Comparison of ENCODE assay signal across 8 cellular contexts in the genomic region with DNA sequence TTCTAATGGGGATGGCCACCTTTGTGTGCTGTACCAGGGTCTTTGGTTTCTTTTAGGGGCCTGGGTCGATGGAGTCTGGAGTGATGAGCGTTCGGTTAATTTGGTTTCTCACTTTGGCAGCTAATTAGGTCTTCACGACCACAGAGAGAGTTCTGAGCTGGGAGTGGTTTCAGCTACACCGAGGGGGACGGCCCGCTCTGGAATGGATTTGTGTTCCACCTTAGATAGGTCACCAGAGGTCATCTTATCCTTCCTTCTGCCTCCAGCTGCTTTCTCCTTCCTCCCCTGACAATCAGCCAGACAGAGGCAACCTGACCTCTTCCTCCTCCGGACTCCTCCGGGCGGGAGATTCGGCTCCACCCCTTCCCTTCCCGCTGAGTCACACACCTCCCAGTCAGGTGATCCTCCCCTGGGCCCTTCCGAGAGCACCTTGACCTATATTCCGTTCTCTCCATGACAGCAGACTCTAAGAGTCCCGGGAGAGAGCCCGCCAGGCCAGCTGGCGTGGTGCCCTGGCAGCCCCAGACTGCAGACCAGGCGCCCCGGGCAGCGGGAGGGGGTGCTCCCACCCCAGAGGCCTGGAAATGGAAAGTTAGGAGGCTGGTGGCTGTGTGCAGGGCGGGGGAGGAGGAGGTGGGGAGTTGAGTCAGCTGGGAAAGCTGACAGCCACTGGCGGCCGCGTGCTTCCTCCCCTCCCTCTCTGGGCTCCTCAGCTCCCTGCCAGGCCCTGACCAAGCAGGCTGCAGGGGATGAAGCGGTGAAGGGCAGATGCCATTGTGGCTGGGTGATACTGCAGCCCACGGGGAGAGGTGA. TPM values are rescaled to one million over a fixed set of nuclear protein-coding genes. Genes with fewer than 3 reads are reported as not detected.
DNase-seq lines count a peak whose midpoint lies in the region; ATAC-seq and TF ChIP-seq lines count a peak whose summit lies in the region.

No MANE protein-coding gene starts in this region.

- H3K9me1 ChIP-seq in IMR-90 (ENCODE audit: insufficient read depth, low read length): no peaks in the 10 kb centered on the region; the same call in 1 of the 2 replicates

- POLR2A ChIA-PET in IMR-90 (lab: Charles Lee; ENCODE audit: unreplicated experiment) (no interaction called here), PC-3 (lab: Charles Lee; ENCODE audit: unreplicated experiment) (interaction anchor here (0.6 kb wide), 1 partner anchor 30 kb away, joined by 4 read pairs; no protein-coding TSS in a partner anchor)
- POLR2A ChIA-PET in naive thymus-derived CD4-positive, alpha-beta T cell (lab: Charles Lee): no interaction called here

- H3K4ac ChIP-seq in IMR-90 (ENCODE audit: low read depth, low read length): peak overlapping the region; percentile 92

- CTCF ChIA-PET in IMR-90 (lab: Yijun Ruan, JAX) (interaction anchor here (2.0 to 2.6 kb wide), 2 partner anchors 30 to 44 kb away, joined by 8 to 13 read pairs; a partner anchor contains a TSS), PC-3 (lab: Charles Lee) (interaction anchor here (1.5 kb wide), 1 partner anchor 44 kb away, joined by 7 read pairs; a partner anchor contains a TSS)
- CTCF ChIA-PET in naive thymus-derived CD4-positive, alpha-beta T cell (lab: Charles Lee): interaction anchor here (0.6 kb wide), 1 partner anchor 712 kb away, joined by 4 read pairs; no protein-coding TSS in a partner anchor

- peak overlapping the region; percentile 82 for H3K56ac ChIP-seq in IMR-90 (ENCODE audit: extremely low read depth, insufficient read depth, low read length)

- WGBS in IMR-90 (ENCODE audit: extremely low coverage in 2 of 2, insufficient read length in 1 of 2), 2 experiments: 40% methylated on average over 2 of the region's 26 CpGs; no CpG with 5 or more reads in 1 of the 2 experiments

- H3K4me3 Mint-ChIP-seq in activated T-helper 17 cell treated with anti-CD3 and anti-CD28 coated beads, Interleukin-2, amount 50 U/mL, for 72 hours: peak overlapping the region; percentile 79
- H3K4me3 Mint-ChIP-seq in naive thymus-derived CD4-positive, alpha-beta T cell: peak overlapping the region; percentile 79 to 96 (median 87)
- peak overlapping the region; percentile 77 for H3K4me3 Mint-ChIP-seq in stimulated activated naive CD8-positive, alpha-beta T cell treated with anti-CD3 and anti-CD28 coated beads, Interleukin-15, Interleukin-2, amounts not matched to agents 100 ng/mL and 50 ng/mL, for 24 hours

- H2AK5ac ChIP-seq in IMR-90 (ENCODE audit: low read depth, low read length): peak overlapping the region; percentile 94

- peak overlapping the region; percentile 87; the same call in 2 of the 3 replicates for H2BK15ac ChIP-seq in IMR-90 (ENCODE audit: low read depth, low read length)

- TF ChIP-seq RAD21 in IMR-90 (IDR thresholded peaks at IDR 0.05; ENCODE audit: low read length): peak; percentile 20; the same call in 1 of the 2 replicates

- peak overlapping the region; percentile 86 for H2AK9ac ChIP-seq in IMR-90 (replicated peaks; ENCODE audit: low read depth, low read length, poor library complexity)

- H3K79me1 ChIP-seq in IMR-90 (ENCODE audit: low read depth in 1 of 2, low read length in 2 of 2): peaks cover 5 to 45% of the 10 kb centered on the region in 2 experiments; a peak in 2 of 4 replicates

- peak overlapping the region; percentile 91 for H3K27ac ChIP-seq in IMR-90 (ENCODE audit: insufficient read depth, low read length)
- peak overlapping the region; percentile 98 for H3K27ac ChIP-seq in PC-3 (ENCODE audit: low read length)
- H3K27ac ChIP-seq in naive thymus-derived CD4-positive, alpha-beta T cell (ENCODE audit: low read depth, low read length): peak overlapping the region; percentile 29

- H3K23ac ChIP-seq in IMR-90 (ENCODE audit: low read depth, low read length): peak overlapping the region; percentile 66

- peak overlapping the region; percentile 76 for H2BK120ac ChIP-seq in IMR-90 (ENCODE audit: low read depth, low read length)

- BruUV-seq in IMR-90 (replicated peaks; lab: Mats Ljungman, UMichigan) (no TSS peak), PC-3 (replicated peaks; lab: Mats Ljungman, UMichigan) (TSS peak; percentile 99)

- H3K18ac ChIP-seq in IMR-90 (ENCODE audit: low read depth, low read length): peak overlapping the region; percentile 53

- TF ChIP-seq CTCF in IMR-90 (conservative IDR thresholded peaks at IDR 0.05; ENCODE audit: low read depth, low read length) (no peak), PC-3 (conservative IDR thresholded peaks at IDR 0.05; ENCODE audit: low read depth, low read length) (no peak)

- in situ Hi-C loops in IMR-90 (cut with MboI; ENCODE audit: low sequenced_read_pairs): no loop called here

- DNase-seq in DMS 273 (lab: John Stamatoyannopoulos, UW; ENCODE audit: unreplicated experiment) (peak; percentile 95), IMR-90 (peak; percentile 89), PC-3 (peak; percentile 92), fibroblast of peridontal ligament (ENCODE audit: extremely low read depth) (peak; percentile 81)
- DNase-seq in naive thymus-derived CD4-positive, alpha-beta T cell: peak; percentile 4 to 65 (median 13)

- H3K27me3 ChIP-seq in IMR-90 (ENCODE audit: control insufficient read depth, insufficient read depth, low read length): no peaks in the 10 kb centered on the region
- no peaks in the 10 kb centered on the region for H3K27me3 ChIP-seq in PC-3 (ENCODE audit: low read length)
- no peaks in the 10 kb centered on the region for H3K27me3 ChIP-seq in naive thymus-derived CD4-positive, alpha-beta T cell (ENCODE audit: control insufficient read depth in 2 of 2, insufficient read depth in 2 of 2, low read length in 2 of 2)

- ATAC-seq in GM21529 (IDR thresholded peaks at IDR 0.05; ENCODE audit: unreplicated experiment) (peak; percentile 55), IMR-90 (ENCODE audit: low read depth) (peak; percentile 83), PC-3 (peak; percentile 84)
- ATAC-seq in activated T-helper 17 cell treated with anti-CD3 and anti-CD28 coated beads, Interleukin-2, amount 50 U/mL, for 72 hours (replicated peaks): peak; percentile 84
- ATAC-seq in naive thymus-derived CD4-positive, alpha-beta T cell: peak; percentile 68

- H3K36me3 Mint-ChIP-seq in activated T-helper 17 cell treated with anti-CD3 and anti-CD28 coated beads, Interleukin-2, amount 50 U/mL, for 72 hours (ENCODE audit: low read depth): no peaks in the 10 kb centered on the region
- H3K36me3 Mint-ChIP-seq in naive thymus-derived CD4-positive, alpha-beta T cell: peaks cover 0 to 1% (median 0%) of the 10 kb centered on the region in 5 donors
- H3K36me3 Mint-ChIP-seq in stimulated activated naive CD8-positive, alpha-beta T cell treated with anti-CD3 and anti-CD28 coated beads, Interleukin-15, Interleukin-2, amounts not matched to agents 100 ng/mL and 50 ng/mL, for 24 hours (ENCODE audit: low read depth): no peaks in the 10 kb centered on the region

- peak overlapping the region; percentile 44 for H4K5ac ChIP-seq in IMR-90 (ENCODE audit: low read depth, low read length)

- dilution Hi-C loops in IMR-90 (cut with HindIII; ENCODE audit: low sequenced_read_pairs, unreplicated experiment): no loop called here

- H3K27me3 Mint-ChIP-seq in activated T-helper 17 cell treated with anti-CD3 and anti-CD28 coated beads, Interleukin-2, amount 50 U/mL, for 72 hours: no peaks in the 10 kb centered on the region
- no peaks in the 10 kb centered on the region for H3K27me3 Mint-ChIP-seq in naive thymus-derived CD4-positive, alpha-beta T cell
- no peaks in the 10 kb centered on the region for H3K27me3 Mint-ChIP-seq in stimulated activated naive CD8-positive, alpha-beta T cell treated with anti-CD3 and anti-CD28 coated beads, Interleukin-15, Interleukin-2, amounts not matched to agents 100 ng/mL and 50 ng/mL, for 24 hours

- intact Hi-C loops in IMR-90 (cut with micrococcal nuclease): loop anchor here (1.0 kb wide), 1 partner anchor 44 kb away; no protein-coding TSS in a partner anchor
- intact Hi-C loops in PC-3 (cut with micrococcal nuclease): loop anchor here (1.0 kb wide), 2 partner anchors 31 to 44 kb away; no protein-coding TSS in a partner anchor
- intact Hi-C loops in naive thymus-derived CD4-positive, alpha-beta T cell (cut with micrococcal nuclease): loop anchor here (1.0 to 2.0 kb wide), 4 partner anchors 31 to 404 kb away; a partner anchor contains a TSS

- peak overlapping the region; percentile 79 for H2BK5ac ChIP-seq in IMR-90 (ENCODE audit: low read depth, low read length, poor library complexity, severe bottlenecking)

- H3K4me1 ChIP-seq in IMR-90 (ENCODE audit: control insufficient read depth, insufficient read depth, low read length) (peaks cover 12% of the 10 kb centered on the region), PC-3 (ENCODE audit: insufficient read depth, low read length) (peaks cover 17% of the 10 kb centered on the region)
- H3K4me1 ChIP-seq in naive thymus-derived CD4-positive, alpha-beta T cell (ENCODE audit: control insufficient read depth in 2 of 2, insufficient read depth in 2 of 2, low read length in 2 of 2): peaks cover 11 to 24% of the 10 kb centered on the region in 2 donors

- no peaks in the 10 kb centered on the region for H3K9me3 Mint-ChIP-seq in activated T-helper 17 cell treated with anti-CD3 and anti-CD28 coated beads, Interleukin-2, amount 50 U/mL, for 72 hours
- H3K9me3 Mint-ChIP-seq in naive thymus-derived CD4-positive, alpha-beta T cell: no peaks in the 10 kb centered on the region
- no peaks in the 10 kb centered on the region for H3K9me3 Mint-ChIP-seq in stimulated activated naive CD8-positive, alpha-beta T cell treated with anti-CD3 and anti-CD28 coated beads, Interleukin-15, Interleukin-2, amounts not matched to agents 100 ng/mL and 50 ng/mL, for 24 hours

- peak; percentile 13; the same call in 1 of the 2 replicates for TF ChIP-seq POLR2A in IMR-90 (IDR thresholded peaks at IDR 0.05; ENCODE audit: low read depth, low read length)

- H3F3A ChIP-seq in PC-3 (ENCODE audit: low read length, unreplicated experiment): peaks cover 7% of the 10 kb centered on the region

- peak overlapping the region; percentile 78 for H4K91ac ChIP-seq in IMR-90 (ENCODE audit: insufficient read depth, low read depth, low read length)

- H3K9ac ChIP-seq in IMR-90 (ENCODE audit: low read depth, low read length) (peak overlapping the region; percentile 64), PC-3 (ENCODE audit: low read length) (peak overlapping the region; percentile 71)

- H3K9me2 ChIP-seq in PC-3 (replicated peaks; ENCODE audit: low read length): no peaks in the 10 kb centered on the region

- peaks cover 9% of the 10 kb centered on the region for H4K20me1 ChIP-seq in IMR-90 (ENCODE audit: insufficient read depth, low read length)
- no peaks in the 10 kb centered on the region for H4K20me1 ChIP-seq in PC-3 (ENCODE audit: low read length)

- H3K9me3 ChIP-seq in IMR-90 (ENCODE audit: control insufficient read depth, insufficient read depth, low read length) (no peaks in the 10 kb centered on the region), PC-3 (ENCODE audit: low read length) (peaks cover 8% of the 10 kb centered on the region)
- H3K9me3 ChIP-seq in naive thymus-derived CD4-positive, alpha-beta T cell (ENCODE audit: control insufficient read depth in 2 of 3, low read length in 3 of 3): no peaks in the 10 kb centered on the region

- 0 out of 2 replicates have a peak, but pooled peaks cover 8% of the 10 kb centered on the region for H3K79me2 ChIP-seq in PC-3 (ENCODE audit: low read length)

- H3K4me2 ChIP-seq in IMR-90 (ENCODE audit: low read depth, low read length) (peak overlapping the region; percentile 67), PC-3 (ENCODE audit: low read length) (peak overlapping the region; percentile 64)

- H2BK20ac ChIP-seq in IMR-90 (ENCODE audit: low read depth, low read length): peak overlapping the region; percentile 75

- peak overlapping the region; percentile 79 to 93 for H4K8ac ChIP-seq in IMR-90 (ENCODE audit: low read depth in 2 of 2, low read length in 2 of 2)

- H3K27ac Mint-ChIP-seq in activated T-helper 17 cell treated with anti-CD3 and anti-CD28 coated beads, Interleukin-2, amount 50 U/mL, for 72 hours: peak overlapping the region; percentile 68
- H3K27ac Mint-ChIP-seq in naive thymus-derived CD4-positive, alpha-beta T cell: peak overlapping the region; percentile 12 to 91 (median 70)
- peak overlapping the region; percentile 87 for H3K27ac Mint-ChIP-seq in stimulated activated naive CD8-positive, alpha-beta T cell treated with anti-CD3 and anti-CD28 coated beads, Interleukin-15, Interleukin-2, amounts not matched to agents 100 ng/mL and 50 ng/mL, for 24 hours

- no peaks in the 10 kb centered on the region for H3K36me3 ChIP-seq in IMR-90 (ENCODE audit: control insufficient read depth, insufficient read depth, low read length)
- H3K36me3 ChIP-seq in PC-3 (ENCODE audit: low read depth, low read length): peaks cover 17% of the 10 kb centered on the region
- no peaks in the 10 kb centered on the region for H3K36me3 ChIP-seq in naive thymus-derived CD4-positive, alpha-beta T cell (ENCODE audit: control insufficient read depth in 2 of 3, insufficient read depth in 3 of 3, low read length in 3 of 3)

- H2AFZ ChIP-seq in IMR-90 (replicated peaks; ENCODE audit: low read length, poor library complexity) (peak overlapping the region; percentile 88), PC-3 (ENCODE audit: low read length) (peak overlapping the region; percentile 70)

- peak overlapping the region; percentile 84 for H3K14ac ChIP-seq in IMR-90 (replicated peaks; ENCODE audit: low read depth, low read length)

- H3K4me1 Mint-ChIP-seq in activated T-helper 17 cell treated with anti-CD3 and anti-CD28 coated beads, Interleukin-2, amount 50 U/mL, for 72 hours: peaks cover 5% of the 10 kb centered on the region
- H3K4me1 Mint-ChIP-seq in naive thymus-derived CD4-positive, alpha-beta T cell: peaks cover 10 to 27% (median 17%) of the 10 kb centered on the region in 7 donors
- peaks cover 33% of the 10 kb centered on the region for H3K4me1 Mint-ChIP-seq in stimulated activated naive CD8-positive, alpha-beta T cell treated with anti-CD3 and anti-CD28 coated beads, Interleukin-15, Interleukin-2, amounts not matched to agents 100 ng/mL and 50 ng/mL, for 24 hours (ENCODE audit: low read depth)

- H3K4me3 ChIP-seq in IMR-90 (ENCODE audit: insufficient read depth, low read depth, low read length) (peak overlapping the region; percentile 4), PC-3 (ENCODE audit: low read length) (peak overlapping the region; percentile 43)
- H3K4me3 ChIP-seq in naive thymus-derived CD4-positive, alpha-beta T cell (ENCODE audit: low read length): peak overlapping the region; percentile 60

RNA-seq across cellular contexts. Expression of a gene that starts 44.7 kb away (rescaled TPM):
- total RNA-seq in IMR-90 (2012; rRNA removed): 48.8 and 61.4 TPM in 2 replicates
- polyA plus RNA-seq in IMR-90 (2012; rRNA removed): 8.4 and 9.1 TPM in 2 replicates
- 0.93 and 1.8 TPM in 2 replicates for polyA plus RNA-seq in IMR-90 (2012; cell fraction: cytosol; rRNA removed)
- 1.9 and 26.7 TPM in 2 replicates for polyA plus RNA-seq in IMR-90 (2012; cell fraction: nucleus; rRNA removed; ENCODE audit: low replicate concordance)
- total RNA-seq in PC-3 (2014; rRNA removed): 13.3 and 19.5 TPM in 2 replicates
- 10 to 100 TPM; 16.0 to 19.5 TPM for total RNA-seq in activated T-helper 17 cell treated with anti-CD3 and anti-CD28 coated beads, Interleukin-2, amount 50 U/mL, for 72 hours
- total RNA-seq in naive thymus-derived CD4-positive, alpha-beta T cell: 10 to 100 TPM; 23.8 to 46.4 (median 36.3) TPM
- polyA plus RNA-seq in naive thymus-derived CD4-positive, alpha-beta T cell: 10 to 100 TPM; 24.1 to 30.6 TPM

RNA-seq across cellular contexts. Expression of a gene that starts 46.8 kb away (rescaled TPM):
- total RNA-seq in IMR-90 (2012; rRNA removed) (1.1 TPM in 2 replicates), PC-3 (2014; rRNA removed) (0.40 TPM in 1 of 2 replicates, not detected in the other)
- 0.94 and 1.2 TPM in 2 replicates for polyA plus RNA-seq in IMR-90 (2012; rRNA removed)
- polyA plus RNA-seq in IMR-90 (2012; cell fraction: cytosol; rRNA removed): 0.29 and 0.55 TPM in 2 replicates
- 0.41 and 0.61 TPM in 2 replicates for polyA plus RNA-seq in IMR-90 (2012; cell fraction: nucleus; rRNA removed; ENCODE audit: low replicate concordance)
- total RNA-seq in activated T-helper 17 cell treated with anti-CD3 and anti-CD28 coated beads, Interleukin-2, amount 50 U/mL, for 72 hours: 1 to 10 TPM; 1.4 to 2.0 TPM
- under 1 TPM in 1 of 5 experiments, not detected in 4; 0.22 TPM for total RNA-seq in naive thymus-derived CD4-positive, alpha-beta T cell
- polyA plus RNA-seq in naive thymus-derived CD4-positive, alpha-beta T cell: not detected

Comparison
In these comparisons a context has a peak if more than half of its experiments do, and no peak if none do; other contexts are left out.
1. Peak in every context shown above with its lines: DNase-seq, ATAC-seq, H3K4me3 ChIP-seq and H3K27ac ChIP-seq.
2. DNase-seq: peak in every context shown above with its lines; median percentile 95 in DMS 273; 92 in PC-3; 89 in IMR-90; 81 in fibroblast of peridontal ligament; 13 in naive thymus-derived CD4-positive, alpha-beta T cell.
3. H3K27ac ChIP-seq: peak in every context shown above with its lines; median percentile 98 in PC-3; 91 in IMR-90; 29 in naive thymus-derived CD4-positive, alpha-beta T cell.
4. H3K4me3 ChIP-seq: peak in every context shown above with its lines; median percentile 60 in naive thymus-derived CD4-positive, alpha-beta T cell; 43 in PC-3; 4 in IMR-90.